Comparison of ENCODE assay signal across 8 cellular contexts in the genomic region with DNA sequence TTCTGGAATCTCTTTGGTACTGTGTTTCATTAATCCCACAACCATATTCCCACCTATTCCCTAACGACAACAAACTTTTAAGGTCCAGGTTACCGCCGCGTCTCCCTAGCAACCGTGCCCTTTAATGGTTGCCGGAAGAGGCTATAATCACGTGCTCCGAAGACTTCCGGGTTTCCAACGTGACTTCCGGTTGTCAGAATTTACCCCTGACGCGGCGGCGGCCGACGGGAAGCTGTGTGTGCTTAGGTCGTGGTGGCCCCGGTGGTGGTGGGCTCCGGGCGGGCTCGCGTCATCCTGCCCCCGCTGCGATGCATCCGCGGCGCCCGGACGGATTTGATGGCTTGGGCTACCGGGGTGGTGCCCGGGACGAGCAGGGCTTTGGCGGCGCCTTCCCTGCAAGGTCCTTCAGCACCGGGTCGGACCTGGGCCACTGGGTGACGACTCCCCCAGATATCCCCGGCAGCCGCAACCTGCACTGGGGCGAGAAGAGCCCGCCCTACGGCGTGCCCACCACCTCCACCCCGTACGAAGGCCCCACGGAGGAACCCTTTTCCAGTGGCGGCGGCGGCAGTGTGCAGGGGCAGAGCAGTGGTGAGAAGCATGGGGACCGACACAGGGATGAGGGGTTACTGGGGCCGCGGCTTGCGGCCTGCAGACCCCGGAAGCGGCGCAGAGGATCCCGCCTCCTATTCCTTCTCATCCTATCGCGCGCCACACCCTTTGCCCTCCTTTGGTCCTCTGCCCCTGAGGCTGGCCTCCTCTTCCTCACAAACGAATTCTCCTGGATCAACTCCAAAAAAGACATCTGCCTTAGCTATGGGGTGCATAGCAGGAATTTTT. TPM values are rescaled to one million over a fixed set of nuclear protein-coding genes. Genes with fewer than 3 reads are reported as not detected.
A peak's percentile ranks its signal among the peaks of the same experiment; 100 is the strongest.
DNase-seq lines count a peak whose midpoint lies in the region; TF ChIP-seq lines count a peak whose summit lies in the region.

A gene (plus strand): TSS at position 196 of the 840 bp plus-strand sequence. CDS start 113 bp downstream, at position 309.

- H3K4me3 Mint-ChIP-seq in nephron progenitor cell, result peak within 1 kb of the TSS; percentile 95

- peak within 1 kb of the TSS; percentile 84 for H3K27ac Mint-ChIP-seq in nephron progenitor cell

- no peak for TF ChIP-seq POLR2A in stomach (IDR thresholded peaks at IDR 0.05)

- peak; percentile 89 for DNase-seq in EH (ENCODE audit: low read depth)
- DNase-seq in GOT3 (lab: John Stamatoyannopoulos, UW), result peak; percentile 68
- DNase-seq in LNCaP clone FGC (ENCODE audit: low read depth), result peak; percentile 64
- peak; percentile 96 to 97 for DNase-seq in SHP77 (lab: John Stamatoyannopoulos, UW)
- DNase-seq in activated effector memory CD4-positive, alpha-beta T cell treated with anti-CD3 and anti-CD28 coated beads, Interleukin-2, amount 50 U/mL, for 16 hours, result peak; percentile 95
- DNase-seq in fibroblast of the conjunctiva (ENCODE audit: low read depth), result peak; percentile 79
- DNase-seq in nephron progenitor cell, result peak; percentile 84
- DNase-seq in stomach, result peak; percentile 88

- 0 to 1% (median 0%) methylated on average over 20 to 62 of the region's 62 CpGs for WGBS in stomach, 5 donors

- H3K36me3 Mint-ChIP-seq in nephron progenitor cell (ENCODE audit: low read depth), result no peaks in the 10 kb centered on the region

- TF ChIP-seq EP300 in stomach (IDR thresholded peaks at IDR 0.05), result no peak

- H3K4me1 ChIP-seq in stomach, result peaks cover 6 to 38% (median 21%) of the 10 kb centered on the region in 4 donors

- H3K27ac ChIP-seq in stomach, result peak within 1 kb of the TSS; percentile 87 to 97 (median 89)

- H3K4me1 Mint-ChIP-seq in nephron progenitor cell, result peaks cover 28% of the 10 kb centered on the region

- no peaks in the 10 kb centered on the region for H3K9me3 Mint-ChIP-seq in nephron progenitor cell

- H3K36me3 ChIP-seq in stomach, result peaks cover 0 to 7% (median 0%) of the 10 kb centered on the region in 4 donors

- no peaks in the 10 kb centered on the region for H3K27me3 ChIP-seq in stomach

- H3K27me3 Mint-ChIP-seq in nephron progenitor cell (ENCODE audit: low read depth, poor library complexity), result peaks cover 10% of the 10 kb centered on the region

- TF ChIP-seq CTCF in LNCaP clone FGC (IDR thresholded peaks at IDR 0.05; ENCODE audit: control insufficient read depth, extremely low read depth, insufficient read depth), result no peak
- TF ChIP-seq CTCF in nephron progenitor cell (IDR thresholded peaks at IDR 0.05), result no peak
- no peak for TF ChIP-seq CTCF in stomach (IDR thresholded peaks at IDR 0.05)

- intact Hi-C loops in stomach (cut with DNase I; ENCODE audit: low total_unique reads), result no loop called here

- no peaks in the 10 kb centered on the region for H3K9me3 ChIP-seq in stomach

- peak within 1 kb of the TSS; percentile 90 for H3K4me3 ChIP-seq in LNCaP clone FGC (ENCODE audit: low read depth, low read length)
- peak within 1 kb of the TSS; percentile 74 to 99 (median 94) for H3K4me3 ChIP-seq in stomach

RNA-seq across cellular contexts. Expression of the gene that starts here (rescaled TPM):
- total RNA-seq in stomach, result 100 to 1,000 TPM in 1 of 5 donors, 10 to 100 TPM in 4; 29.0 to 106 (median 38.2) TPM
- polyA plus RNA-seq in stomach, result 10 to 100 TPM; 10.5 to 27.5 (median 17.9) TPM

Comparison
In these comparisons a context has a peak if more than half of its experiments do, and no peak if none do; other contexts are left out.
1. Peak in every context shown above with its lines: DNase-seq, H3K4me3 ChIP-seq and H3K27ac ChIP-seq.